In genomic region chr9:21217211-21217610, GRCh38 we compare ENCODE assay signal across 6 cellular contexts. TPM values are rescaled to one million over a fixed set of nuclear protein-coding genes. Genes with fewer than 3 reads are reported as not detected.
"Had no signal": no experiment of that assay in that cellular context is flagged by ENCODE, and none has a peak within 500 bp of the region (broad histone marks: within the 10 kb centered on the region; RNA-seq: fewer than 3 reads in every experiment).

Gene IFNA16, minus strand, starts transcription at chr9:21217311. Its CDS starts 6 bp downstream, at chr9:21217305.

RNA-seq across cellular contexts. Expression of gene IFNA16, which starts in this region (rescaled TPM):
- total RNA-seq: HepG2, HT-29, HT1080, IMR-90, K562 had no signal
- polyA plus RNA-seq: HepG2, IgD-negative memory B cell, IMR-90, K562 had no signal
